ENCODE assay signal across 8 cellular contexts in genomic region chr12:111685811-111686573, GRCh38. TPM values are rescaled to one million over a fixed set of nuclear protein-coding genes. Genes with fewer than 3 reads are reported as not detected.
A peak's percentile ranks its signal among the peaks of the same experiment; 100 is the strongest.
DNase-seq lines count a peak whose midpoint lies in the region; ATAC-seq, FAIRE-seq and TF ChIP-seq lines count a peak whose summit lies in the region.

Gene ACAD10, plus strand, starts transcription at chr12:111686053. Its CDS starts 6,657 bp downstream, at chr12:111692710.
Gene BRAP, minus strand, starts transcription at chr12:111685956. Its CDS starts 164 bp downstream, at chr12:111685792.

- intact Hi-C loops in activated CD4-positive, alpha-beta T cell treated with anti-CD3 and anti-CD28 coated beads for 36 hours (cut with DNase I, micrococcal nuclease) = loop anchor here (1.0 to 10.0 kb wide), 14 partner anchors 87 to 1801 kb away; partner anchors contain the start of genes ATXN2 (in 2 of the 2), RPL6 (in 2 of the 2), ERP29 (in 1 of the 2) and GLTP (in 1 of the 2)

- peak; percentile 91 for FAIRE-seq in GM19239 (lab: Jason Lieb, UNC)

- peaks cover 31% of the 10 kb centered on the region for H3K4me1 Mint-ChIP-seq in activated CD4-positive, alpha-beta T cell treated with anti-CD3 and anti-CD28 coated beads for 36 hours

- H3K27ac Mint-ChIP-seq in activated CD4-positive, alpha-beta T cell treated with anti-CD3 and anti-CD28 coated beads for 36 hours = peak within 1 kb of the TSS; percentile 91

- H3K27me3 ChIP-seq in BE2C (no peaks in the 10 kb centered on the region), kidney epithelial cell (ENCODE audit: control insufficient read depth, insufficient read depth, low read length) (no peaks in the 10 kb centered on the region)

- no peaks in the 10 kb centered on the region for H3K27me3 Mint-ChIP-seq in activated CD4-positive, alpha-beta T cell treated with anti-CD3 and anti-CD28 coated beads for 36 hours

- no peaks in the 10 kb centered on the region for H3K9me3 ChIP-seq in BE2C

- POLR2A ChIA-PET in activated CD4-positive, alpha-beta T cell treated with anti-CD3 and anti-CD28 coated beads for 36 hours (lab: Charles Lee) = interaction anchor here (0.5 to 1.7 kb wide), 5 partner anchors 12 to 350 kb away, joined by 3 to 5 read pairs (median 3); no protein-coding TSS in a partner anchor

- H3K4me3 Mint-ChIP-seq in activated CD4-positive, alpha-beta T cell treated with anti-CD3 and anti-CD28 coated beads for 36 hours = peak within 1 kb of the TSS; percentile 89

- TF ChIP-seq CTCF in BE2C (IDR thresholded peaks at IDR 0.05; ENCODE audit: low read depth, low read length) = no peak
- no peak for TF ChIP-seq CTCF in choroid plexus epithelial cell (conservative IDR thresholded peaks at IDR 0.05; ENCODE audit: low read depth, low read length)
- TF ChIP-seq CTCF in kidney epithelial cell (IDR thresholded peaks at IDR 0.05; ENCODE audit: insufficient read depth, low read length, poor library complexity, severe bottlenecking) = no peak

- CTCF ChIA-PET in activated CD4-positive, alpha-beta T cell treated with anti-CD3 and anti-CD28 coated beads for 36 hours (lab: Charles Lee) = interaction anchor here (1.0 to 1.2 kb wide), 2 partner anchors 19 to 234 kb away, joined by 3 to 4 read pairs; no protein-coding TSS in a partner anchor

- ATAC-seq in HG03442 (IDR thresholded peaks at IDR 0.05; ENCODE audit: unreplicated experiment) = peak; percentile 89
- peak; percentile 97 for ATAC-seq in activated CD4-positive, alpha-beta T cell treated with anti-CD3 and anti-CD28 coated beads for 36 hours

- H3K9me3 Mint-ChIP-seq in activated CD4-positive, alpha-beta T cell treated with anti-CD3 and anti-CD28 coated beads for 36 hours (ENCODE audit: low read depth) = no peaks in the 10 kb centered on the region

- H3K4me3 ChIP-seq in BE2C (ENCODE audit: low read depth, low read length) (peak within 1 kb of the TSS; percentile 93), choroid plexus epithelial cell (ENCODE audit: low read depth, low read length) (peak within 1 kb of the TSS; percentile 64), kidney epithelial cell (ENCODE audit: low read depth, low read length) (peak within 1 kb of the TSS; percentile 71)

- H3K4me1 ChIP-seq in BE2C = no peaks in the 10 kb centered on the region

- peak; percentile 96 for DNase-seq in BE2C
- DNase-seq in GM19239 (ENCODE audit: insufficient read length, low spot score) = peak; percentile 93
- DNase-seq in NCI-H524 (lab: John Stamatoyannopoulos, UW) = peak; percentile 86 to 88
- peak; percentile 95 for DNase-seq in activated CD4-positive, alpha-beta T cell treated with anti-CD3 and anti-CD28 coated beads for 36 hours
- DNase-seq in choroid plexus epithelial cell (ENCODE audit: low read depth) = peak; percentile 96
- peak; percentile 69 for DNase-seq in kidney epithelial cell (ENCODE audit: low read depth)
- peak; percentile 94 for DNase-seq in stimulated activated CD4-positive, alpha-beta T cell treated with anti-CD3 and anti-CD28 coated beads, Interleukin-15, amount 100 ng/mL, for 24 hours

- H3K36me3 Mint-ChIP-seq in activated CD4-positive, alpha-beta T cell treated with anti-CD3 and anti-CD28 coated beads for 36 hours (ENCODE audit: low read depth) = peaks cover 20% of the 10 kb centered on the region

- peaks cover 10% of the 10 kb centered on the region for H3K36me3 ChIP-seq in BE2C
- no peaks in the 10 kb centered on the region for H3K36me3 ChIP-seq in kidney epithelial cell (ENCODE audit: control insufficient read depth, insufficient read depth, low read length)

RNA-seq across cellular contexts. Expression of gene ACAD10, which starts in this region (rescaled TPM):
- 24.9 TPM for polyA plus RNA-seq in BE2C (2012; ENCODE audit: insufficient read depth, insufficient read length, low read depth)
- 10 to 100 TPM; 25.5 to 27.5 TPM for total RNA-seq in activated CD4-positive, alpha-beta T cell treated with anti-CD3 and anti-CD28 coated beads for 36 hours
- 40.8 and 41.2 TPM in 2 replicates for total RNA-seq in kidney epithelial cell

RNA-seq across cellular contexts. Expression of gene BRAP, which starts in this region (rescaled TPM):
- 15.5 TPM for polyA plus RNA-seq in BE2C (2012; ENCODE audit: insufficient read depth, insufficient read length, low read depth)
- 10 to 100 TPM; 18.3 to 23.6 TPM for total RNA-seq in activated CD4-positive, alpha-beta T cell treated with anti-CD3 and anti-CD28 coated beads for 36 hours
- total RNA-seq in kidney epithelial cell = 18.8 and 19.0 TPM in 2 replicates

Comparison
In these comparisons a context has a peak if more than half of its experiments do, and no peak if none do; other contexts are left out.
1. Peak in every context shown above with its lines: DNase-seq, ATAC-seq and H3K4me3 ChIP-seq.